14 cellular contexts compared by ENCODE assay signal in genomic region chr20:25280051-25280573, GRCh38. TPM values are rescaled to one million over a fixed set of nuclear protein-coding genes. Genes with fewer than 3 reads are reported as not detected.
DNase-seq lines count a peak whose midpoint lies in the region; ATAC-seq and TF ChIP-seq lines count a peak whose summit lies in the region.
"Had no signal": no experiment of that assay in that cellular context is flagged by ENCODE, and none has a peak within 500 bp of the region (broad histone marks: within the 10 kb centered on the region; RNA-seq: fewer than 3 reads in every experiment).

No MANE protein-coding gene starts in this region.

- peak; percentile 53 for DNase-seq in activated effector memory CD4-positive, alpha-beta T cell treated with anti-CD3 and anti-CD28 coated beads, Interleukin-2, amount 50 U/mL, for 16 hours
- DNase-seq in activated effector memory CD4-positive, alpha-beta T cell treated with Interleukin-2 at 50 U/mL for 16 hours: no peak
- DNase-seq in Panc1 (ENCODE audit: low read depth, low spot score): no peak
- DNase-seq in kidney tubule cell (ENCODE audit: low spot score): peak; percentile 20
- peak; percentile 17 for DNase-seq in testis
- no peak for DNase-seq in omental fat pad (ENCODE audit: low spot score)
- DNase-seq in NK-92 (lab: John Stamatoyannopoulos, UW; ENCODE audit: unreplicated experiment): no peak
- DNase-seq in glomerular visceral epithelial cell (ENCODE audit: extremely low spot score): no peak
- DNase-seq: ACHN, HFFc6, NCI-H187 treated with DMSO at 0.1 percent for 48 hours, SW 1271 had no signal

- H3K36me3 ChIP-seq in Panc1 (ENCODE audit: control insufficient read depth, insufficient read depth, low read length): peaks cover 30% of the 10 kb centered on the region
- H3K36me3 ChIP-seq in testis (ENCODE audit: low read depth, missing control alignments): no peaks in the 10 kb centered on the region

- 61 to 89% methylated on average over 3 to 14 of the region's 15 CpGs for WGBS in testis, 2 donors

- TF ChIP-seq CTCF in Panc1 (IDR thresholded peaks at IDR 0.05) (no peak), testis (IDR thresholded peaks at IDR 0.05) (no peak), omental fat pad (IDR thresholded peaks at IDR 0.05) (no peak)

- peaks cover 7% of the 10 kb centered on the region; the same call in 1 of the 2 replicates for H3K4me1 ChIP-seq in Panc1 (ENCODE audit: control insufficient read depth, insufficient read depth, low read length)
- H3K4me1 ChIP-seq in testis: peaks cover 2% of the 10 kb centered on the region

- BruUV-seq in Panc1 (replicated peaks; lab: Mats Ljungman, UMichigan): no TSS peak

- no peak for ATAC-seq in Panc1
- ATAC-seq in omental fat pad (ENCODE audit: low FRiP score): no peak

- CTCF ChIA-PET in Panc1 (lab: Charles Lee): interaction anchor here (0.5 to 0.6 kb wide), 2 partner anchors 30 to 103 kb away, joined by 3 to 9 read pairs; no protein-coding TSS in a partner anchor

- in situ Hi-C loops in Panc1 (cut with HindIII; ENCODE audit: low pct_unique_long_range_greater_than_20kb, low sequenced_read_pairs): no loop called here

- H3K27ac ChIP-seq in Panc1 (ENCODE audit: low read length) (peak overlapping the region; percentile 29), testis (no peak overlapping the region)
- H3K27ac ChIP-seq: HL-60 had no signal

- H3K4me3 ChIP-seq in Panc1 (ENCODE audit: low read depth in 2 of 2, low read length in 2 of 2) (no peak overlapping the region), testis (no peak overlapping the region)
- H3K4me3 ChIP-seq: lung had no signal

- no peak for TF ChIP-seq POLR2A in testis (IDR thresholded peaks at IDR 0.05)

- intact Hi-C loops in Panc1 (cut with micrococcal nuclease; ENCODE audit: unreplicated experiment): no loop called here
- intact Hi-C loops in testis (cut with DNase I; ENCODE audit: low total_unique reads): no loop called here

- H3K9me3 ChIP-seq in Panc1 (ENCODE audit: control insufficient read depth, insufficient read depth, low read depth, low read length): no peaks in the 10 kb centered on the region
- H3K9me3 ChIP-seq in testis: no peaks in the 10 kb centered on the region

- POLR2A ChIA-PET in Panc1 (lab: Charles Lee): no interaction called here

- H3K27me3 ChIP-seq in Panc1 (ENCODE audit: control insufficient read depth, insufficient read depth, low read length) (no peaks in the 10 kb centered on the region), testis (no peaks in the 10 kb centered on the region)

RNA-seq across cellular contexts. Expression of gene PYGB, which starts 32.2 kb away (rescaled TPM):
- 220 TPM for total RNA-seq in Panc1 (2021; ENCODE audit: unreplicated experiment)
- polyA plus RNA-seq in Panc1 (2012; ENCODE audit: insufficient read length): 308 TPM
- 10 to 100 TPM; 91.5 TPM for total RNA-seq in testis
- 50.8 TPM for polyA plus RNA-seq in testis (ENCODE audit: insufficient read depth, low read depth, low replicate concordance)
- 10 to 100 TPM; 63.7 to 94.6 (median 82.4) TPM for total RNA-seq in omental fat pad

Comparison
In these comparisons a context has a peak if more than half of its experiments do, and no peak if none do; other contexts are left out.
1. DNase-seq: peak in activated effector memory CD4-positive, alpha-beta T cell treated with anti-CD3 and anti-CD28 coated beads, Interleukin-2, amount 50 U/mL, for 16 hours (single experiment), kidney tubule cell (single experiment) and testis (single experiment); none in activated effector memory CD4-positive, alpha-beta T cell treated with Interleukin-2 at 50 U/mL for 16 hours (single experiment), Panc1 (single experiment), omental fat pad (single experiment), NK-92 (single experiment) and glomerular visceral epithelial cell (single experiment).